In the genomic region with DNA sequence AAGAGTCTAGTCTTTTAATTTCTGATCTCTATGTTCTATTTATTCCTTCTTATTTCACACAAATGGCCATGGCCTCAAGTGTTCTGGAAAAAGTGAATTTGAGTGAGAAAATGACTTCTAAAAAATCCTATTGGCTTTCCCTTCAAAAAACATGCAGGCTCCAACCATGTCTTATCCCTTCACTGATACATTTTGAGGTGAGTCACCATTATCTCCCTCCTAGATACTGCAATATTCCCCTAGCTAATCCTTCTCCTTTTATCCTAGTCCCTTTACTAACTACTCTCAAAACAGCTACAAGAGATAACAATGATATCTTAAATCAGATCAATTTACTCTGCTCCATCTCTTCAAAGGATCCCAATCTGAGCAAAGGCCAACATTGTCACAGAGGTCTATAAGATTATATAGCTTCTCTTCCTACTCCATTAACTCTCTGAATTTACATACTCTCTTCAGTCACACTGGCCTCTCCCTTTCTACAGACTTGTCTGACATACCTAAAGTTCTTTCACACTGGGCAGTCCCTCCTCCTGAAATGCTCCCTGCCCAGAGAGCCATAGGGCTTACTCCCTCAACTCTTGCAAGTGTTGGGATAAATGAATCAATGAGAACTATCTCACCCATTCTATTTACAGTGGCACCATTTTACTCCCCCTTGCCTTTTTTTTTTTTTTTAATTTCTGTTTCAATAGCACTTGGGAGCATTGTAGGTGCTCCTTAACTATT, we compare ENCODE assay signal across 19 cellular contexts.
"Had no signal": no experiment of that assay in that cellular context is flagged by ENCODE, and none has a peak within 500 bp of the region (broad histone marks: within the 10 kb centered on the region; RNA-seq: fewer than 3 reads in every experiment).

No MANE protein-coding gene starts in this region.

- H3K4me3 ChIP-seq: gastrocnemius medialis, neural progenitor cell, ovary, right atrium auricular region, stomach, upper lobe of left lung, vagina had no signal

- H3K4me1 ChIP-seq: gastrocnemius medialis, neural progenitor cell, stomach, upper lobe of left lung, vagina had no signal

- H3K27ac ChIP-seq: gastrocnemius medialis, neural progenitor cell, ovary, right atrium auricular region, stomach, upper lobe of left lung, vagina had no signal

- H3K4me2 ChIP-seq: neural progenitor cell had no signal

- H3K27me3 ChIP-seq: gastrocnemius medialis, neural progenitor cell, ovary, right atrium auricular region, stomach, upper lobe of left lung, vagina had no signal

- H2AFZ ChIP-seq: neural progenitor cell had no signal

- H3K27me3 Mint-ChIP-seq: natural killer cell treated with Interleukin-12 subunit alpha and Interleukin-12 subunit beta and Interleukin-15 and Interleukin-18, amount 100 ng/mL, for 72 hours had no signal

- ATAC-seq: gastrocnemius medialis; natural killer cell treated with Interleukin-12 subunit alpha and Interleukin-12 subunit beta and Interleukin-15 and Interleukin-18, amount 100 ng/mL, for 72 hours had no signal

- H3K9ac ChIP-seq: neural progenitor cell had no signal

- H3K36me3 Mint-ChIP-seq: natural killer cell treated with Interleukin-12 subunit alpha and Interleukin-12 subunit beta and Interleukin-15 and Interleukin-18, amount 100 ng/mL, for 72 hours; neural progenitor cell had no signal

- H3K36me3 ChIP-seq: gastrocnemius medialis, neural progenitor cell, ovary, right atrium auricular region, stomach, upper lobe of left lung, vagina had no signal

- DNase-seq: cerebellar nuclear complex; dermis blood vessel endothelial cell; gastrocnemius medialis; glutamatergic neuron; kidney glomerular epithelial cell; mammary epithelial cell; midbrain; nucleus accumbens; ovary; small intestine; stimulated activated CD4-positive, alpha-beta T cell treated with anti-CD3 and anti-CD28 coated beads, Interleukin-12 subunit alpha, Interleukin-12 subunit beta, amount 100 ng/mL, for 4 hours; stimulated activated naive CD4-positive, alpha-beta T cell; stomach; substantia nigra; upper lobe of left lung had no signal

- H3K9me3 ChIP-seq: gastrocnemius medialis, ovary, right atrium auricular region, stomach, upper lobe of left lung, vagina had no signal

- H3K4me1 Mint-ChIP-seq: neural progenitor cell had no signal

- H3K9me3 Mint-ChIP-seq: neural progenitor cell had no signal

- H3K4me3 Mint-ChIP-seq: natural killer cell treated with Interleukin-12 subunit alpha and Interleukin-12 subunit beta and Interleukin-15 and Interleukin-18, amount 100 ng/mL, for 72 hours; neural progenitor cell had no signal
